In genomic region chr7:30913821-30914515, GRCh38 we compare ENCODE assay signal across 16 cellular contexts. TPM values are rescaled to one million over a fixed set of nuclear protein-coding genes. Genes with fewer than 3 reads are reported as not detected.
A peak's percentile ranks its signal among the peaks of the same experiment; 100 is the strongest.
DNase-seq lines count a peak whose midpoint lies in the region; ATAC-seq and TF ChIP-seq lines count a peak whose summit lies in the region.
"Had no signal": no experiment of that assay in that cellular context is flagged by ENCODE, and none has a peak within 500 bp of the region (broad histone marks: within the 10 kb centered on the region; RNA-seq: fewer than 3 reads in every experiment).

No MANE protein-coding gene starts in this region.

- CTCF ChIA-PET in IMR-90 (lab: Yijun Ruan, JAX) = interaction anchor here (1.5 kb wide), 1 partner anchor 25 kb away, joined by 6 read pairs; no protein-coding TSS in a partner anchor
- CTCF ChIA-PET in CD8-positive, alpha-beta T cell (lab: Charles Lee) = no interaction called here

- H2BK20ac ChIP-seq in IMR-90 (ENCODE audit: low read depth, low read length) = no peak overlapping the region

- H2BK12ac ChIP-seq in mesenchymal stem cell (ENCODE audit: low read length in 2 of 2) = peak overlapping the region in 1 of 2 experiments; percentile 16

- H3K18ac ChIP-seq in IMR-90 (ENCODE audit: low read depth, low read length) = no peak overlapping the region
- H3K18ac ChIP-seq in mesenchymal stem cell (ENCODE audit: low read depth in 1 of 2, low read length in 2 of 2) = no peak overlapping the region

- H3K36me3 Mint-ChIP-seq in endodermal cell (ENCODE audit: low read depth) = no peaks in the 10 kb centered on the region
- H3K36me3 Mint-ChIP-seq in CD8-positive, alpha-beta T cell = no peaks in the 10 kb centered on the region

- no peak overlapping the region for H3K14ac ChIP-seq in IMR-90 (replicated peaks; ENCODE audit: low read depth, low read length)
- no peak overlapping the region for H3K14ac ChIP-seq in mesenchymal stem cell (ENCODE audit: low read length in 2 of 2)

- H3K4me1 Mint-ChIP-seq in endodermal cell = peaks cover 22% of the 10 kb centered on the region
- no peaks in the 10 kb centered on the region for H3K4me1 Mint-ChIP-seq in CD8-positive, alpha-beta T cell (ENCODE audit: low read depth)

- ATAC-seq in IMR-90 (ENCODE audit: low read depth) (no peak), HG03039 (IDR thresholded peaks at IDR 0.05; ENCODE audit: unreplicated experiment) (no peak)
- no peak for ATAC-seq in CD8-positive, alpha-beta T cell
- ATAC-seq: HepG2 had no signal

- H2AK5ac ChIP-seq in IMR-90 (ENCODE audit: low read depth, low read length) (peak overlapping the region; percentile 79; the same call in 1 of the 2 replicates), mesenchymal stem cell (ENCODE audit: low read length, severe bottlenecking) (peak overlapping the region; percentile 33)

- no peak for TF ChIP-seq POLR2A in IMR-90 (IDR thresholded peaks at IDR 0.05; ENCODE audit: low read depth, low read length)
- no peak for TF ChIP-seq POLR2A in suprapubic skin (IDR thresholded peaks at IDR 0.05)

- H4K8ac ChIP-seq in IMR-90 (ENCODE audit: low read depth in 2 of 2, low read length in 2 of 2) = no peak overlapping the region
- no peak overlapping the region for H4K8ac ChIP-seq in mesenchymal stem cell (ENCODE audit: low read length)

- no peak overlapping the region for H2BK120ac ChIP-seq in IMR-90 (ENCODE audit: low read depth, low read length)
- no peak overlapping the region for H2BK120ac ChIP-seq in mesenchymal stem cell (ENCODE audit: low read depth, low read length)

- no peaks in the 10 kb centered on the region for H3K9me3 ChIP-seq in IMR-90 (ENCODE audit: control insufficient read depth, insufficient read depth, low read length)
- no peaks in the 10 kb centered on the region for H3K9me3 ChIP-seq in endodermal cell (ENCODE audit: control insufficient read depth, low read length)
- no peaks in the 10 kb centered on the region for H3K9me3 ChIP-seq in mesenchymal stem cell (ENCODE audit: control insufficient read depth, low read length)
- H3K9me3 ChIP-seq in suprapubic skin = no peaks in the 10 kb centered on the region
- H3K9me3 ChIP-seq in CD8-positive, alpha-beta T cell (ENCODE audit: low read length) = no peaks in the 10 kb centered on the region

- no peak for TF ChIP-seq EP300 in suprapubic skin (IDR thresholded peaks at IDR 0.05)

- intact Hi-C loops in IMR-90 (cut with micrococcal nuclease) = no loop called here
- intact Hi-C loops in CD8-positive, alpha-beta T cell (cut with DNase I, micrococcal nuclease) = no loop called here

- H3K36me3 ChIP-seq in IMR-90 (ENCODE audit: control insufficient read depth, insufficient read depth, low read length) (no peaks in the 10 kb centered on the region), endodermal cell (ENCODE audit: control insufficient read depth, insufficient read depth, low read length) (no peaks in the 10 kb centered on the region), mesenchymal stem cell (ENCODE audit: control insufficient read depth in 1 of 2, insufficient read depth in 2 of 2, low read depth in 1 of 2, low read length in 2 of 2) (peaks cover 0 to 8% of the 10 kb centered on the region in 2 experiments), suprapubic skin (no peaks in the 10 kb centered on the region)
- H3K36me3 ChIP-seq in CD8-positive, alpha-beta T cell (ENCODE audit: insufficient read depth, low read length) = no peaks in the 10 kb centered on the region

- H3K4me3 ChIP-seq in IMR-90 (ENCODE audit: insufficient read depth, low read depth, low read length) (no peak overlapping the region), endodermal cell (ENCODE audit: low read length) (no peak overlapping the region), mesenchymal stem cell (ENCODE audit: insufficient read depth in 1 of 2, low read depth in 1 of 2, low read length in 2 of 2) (peak overlapping the region; percentile 1 to 18), suprapubic skin (peak overlapping the region; percentile 36)
- H3K4me3 ChIP-seq in CD8-positive, alpha-beta T cell (ENCODE audit: low read depth, low read length) = no peak overlapping the region

- WGBS in IMR-90 (ENCODE audit: extremely low coverage in 2 of 2, insufficient read length in 1 of 2), 2 experiments = 95% methylated on average over 4 of the region's 16 CpGs; no CpG with 5 or more reads in 1 of the 2 experiments
- WGBS in endodermal cell (ENCODE audit: insufficient coverage in 1 of 2, insufficient read length in 1 of 2), 2 experiments = 80 to 90% methylated on average over 3 to 16 of the region's 16 CpGs
- 92% methylated on average over 14 of the region's 16 CpGs for WGBS in mesenchymal stem cell
- WGBS in suprapubic skin = 62% methylated on average over 10 of the region's 16 CpGs

- no peak for TF ChIP-seq RAD21 in IMR-90 (IDR thresholded peaks at IDR 0.05; ENCODE audit: low read length)

- dilution Hi-C loops in IMR-90 (cut with HindIII; ENCODE audit: low sequenced_read_pairs, unreplicated experiment) = no loop called here

- H3K9ac ChIP-seq in IMR-90 (ENCODE audit: low read depth, low read length) = no peak overlapping the region
- H3K9ac ChIP-seq in endodermal cell (ENCODE audit: extremely low read depth, low read length, poor library complexity, severe bottlenecking) = no peak overlapping the region
- H3K9ac ChIP-seq in mesenchymal stem cell (ENCODE audit: low read length) = peak overlapping the region; percentile 59

- H3K9me3 Mint-ChIP-seq in endodermal cell = no peaks in the 10 kb centered on the region
- H3K9me3 Mint-ChIP-seq in CD8-positive, alpha-beta T cell = no peaks in the 10 kb centered on the region

- H3K9me1 ChIP-seq in IMR-90 (ENCODE audit: insufficient read depth, low read length) = peaks cover 4% of the 10 kb centered on the region; the same call in 1 of the 2 replicates

- H3K27ac Mint-ChIP-seq in endodermal cell = no peak overlapping the region
- no peak overlapping the region for H3K27ac Mint-ChIP-seq in CD8-positive, alpha-beta T cell

- H3K27me3 Mint-ChIP-seq in endodermal cell (ENCODE audit: insufficient read depth) = no peaks in the 10 kb centered on the region
- H3K27me3 Mint-ChIP-seq in CD8-positive, alpha-beta T cell (ENCODE audit: low read depth) = no peaks in the 10 kb centered on the region

- POLR2A ChIA-PET in IMR-90 (lab: Charles Lee; ENCODE audit: unreplicated experiment) = no interaction called here
- POLR2A ChIA-PET in CD8-positive, alpha-beta T cell (lab: Charles Lee) = no interaction called here

- H2AFZ ChIP-seq in IMR-90 (replicated peaks; ENCODE audit: low read length, poor library complexity) (no peak overlapping the region), mesenchymal stem cell (ENCODE audit: low read depth, low read length) (no peak overlapping the region)

- H3K4me1 ChIP-seq in IMR-90 (ENCODE audit: control insufficient read depth, insufficient read depth, low read length) = 0 out of 2 replicates have a peak, but pooled peaks cover 2% of the 10 kb centered on the region
- peaks cover 11% of the 10 kb centered on the region for H3K4me1 ChIP-seq in endodermal cell (ENCODE audit: control insufficient read depth, insufficient read depth, low read length)
- H3K4me1 ChIP-seq in mesenchymal stem cell (ENCODE audit: control insufficient read depth, insufficient read depth, low read depth, low read length) = peaks cover 50% of the 10 kb centered on the region
- peaks cover 39% of the 10 kb centered on the region for H3K4me1 ChIP-seq in suprapubic skin
- no peaks in the 10 kb centered on the region for H3K4me1 ChIP-seq in CD8-positive, alpha-beta T cell (ENCODE audit: insufficient read depth, low read length)

- H2BK5ac ChIP-seq in IMR-90 (ENCODE audit: low read depth, low read length, poor library complexity, severe bottlenecking) (no peak overlapping the region), mesenchymal stem cell (ENCODE audit: low read depth, low read length, poor library complexity, severe bottlenecking) (no peak overlapping the region)

- no peaks in the 10 kb centered on the region for H4K20me1 ChIP-seq in IMR-90 (ENCODE audit: insufficient read depth, low read length)

- H3K4me3 Mint-ChIP-seq in endodermal cell = no peak overlapping the region
- no peak overlapping the region for H3K4me3 Mint-ChIP-seq in CD8-positive, alpha-beta T cell

- no peak overlapping the region for H4K5ac ChIP-seq in IMR-90 (ENCODE audit: low read depth, low read length)

- H4K91ac ChIP-seq in IMR-90 (ENCODE audit: insufficient read depth, low read depth, low read length) (no peak overlapping the region), mesenchymal stem cell (ENCODE audit: low read length) (no peak overlapping the region)

- 0 out of 2 replicates have a peak overlapping the region, but pooled peaks have one; percentile 1 for H3K4ac ChIP-seq in IMR-90 (ENCODE audit: low read depth, low read length)
- no peak overlapping the region for H3K4ac ChIP-seq in mesenchymal stem cell (ENCODE audit: low read depth in 1 of 2, low read length in 2 of 2)

- H2BK15ac ChIP-seq in IMR-90 (ENCODE audit: low read depth, low read length) = no peak overlapping the region
- H2BK15ac ChIP-seq in mesenchymal stem cell (ENCODE audit: low read depth, poor library complexity, severe bottlenecking) = peak overlapping the region; percentile 17

- H3K4me2 ChIP-seq in IMR-90 (ENCODE audit: low read depth, low read length) (no peak overlapping the region), mesenchymal stem cell (ENCODE audit: low read length, poor library complexity, severe bottlenecking) (no peak overlapping the region)

- H3K27me3 ChIP-seq in IMR-90 (ENCODE audit: control insufficient read depth, insufficient read depth, low read length) (peaks cover 3% of the 10 kb centered on the region; the same call in 1 of the 2 replicates), endodermal cell (ENCODE audit: control insufficient read depth, insufficient read depth, low read length, poor library complexity, severe bottlenecking) (no peaks in the 10 kb centered on the region), mesenchymal stem cell (ENCODE audit: control insufficient read depth in 1 of 2, insufficient read depth in 1 of 2, low read length in 2 of 2) (no peaks in the 10 kb centered on the region), suprapubic skin (no peaks in the 10 kb centered on the region)
- H3K27me3 ChIP-seq in CD8-positive, alpha-beta T cell (ENCODE audit: insufficient read depth, low read length) = no peaks in the 10 kb centered on the region

- TF ChIP-seq CTCF in IMR-90 (conservative IDR thresholded peaks at IDR 0.05; ENCODE audit: low read depth, low read length) (no peak), endodermal cell (conservative IDR thresholded peaks at IDR 0.05) (no peak), suprapubic skin (IDR thresholded peaks at IDR 0.05) (no peak)
- no peak for TF ChIP-seq CTCF in CD8-positive, alpha-beta T cell (IDR thresholded peaks at IDR 0.05)

- no TSS peak for BruUV-seq in IMR-90 (replicated peaks; lab: Mats Ljungman, UMichigan)

- in situ Hi-C loops in IMR-90 (cut with MboI; ENCODE audit: low sequenced_read_pairs) = no loop called here

- no peak overlapping the region for H2AK9ac ChIP-seq in IMR-90 (replicated peaks; ENCODE audit: low read depth, low read length, poor library complexity)

- H3K79me1 ChIP-seq in IMR-90 (ENCODE audit: low read depth in 1 of 2, low read length in 2 of 2) = no peaks in the 10 kb centered on the region
- no peaks in the 10 kb centered on the region for H3K79me1 ChIP-seq in mesenchymal stem cell (replicated peaks; ENCODE audit: low read length, poor library complexity, severe bottlenecking)

- H3K27ac ChIP-seq in IMR-90 (ENCODE audit: insufficient read depth, low read length) (no peak overlapping the region), endodermal cell (ENCODE audit: low read depth, low read length) (no peak overlapping the region), mesenchymal stem cell (ENCODE audit: low read length, poor library complexity, severe bottlenecking) (no peak overlapping the region), suprapubic skin (peak overlapping the region; percentile 18)
- no peak overlapping the region for H3K27ac ChIP-seq in CD8-positive, alpha-beta T cell (ENCODE audit: low read depth, low read length)

- no peak overlapping the region for H3K23ac ChIP-seq in IMR-90 (ENCODE audit: low read depth, low read length)
- H3K23ac ChIP-seq in mesenchymal stem cell (ENCODE audit: low read length in 2 of 2) = no peak overlapping the region

- DNase-seq in IMR-90 = no peak
- peak; percentile 44 for DNase-seq in endodermal cell
- DNase-seq in mesenchymal stem cell = no peak
- DNase-seq in suprapubic skin (ENCODE audit: low spot score in 2 of 2) = no peak
- no peak for DNase-seq in CD8-positive, alpha-beta T cell
- no peak for DNase-seq in NCI-H345 treated with DMSO at 0.1 percent for 48 hours (lab: John Stamatoyannopoulos, UW; ENCODE audit: unreplicated experiment)
- no peak for DNase-seq in occipital lobe (lab: John Stamatoyannopoulos, UW)
- DNase-seq: AML-193; DND-41; islet precursor cell; NCI-H2171 treated with DMSO at 0.1 percent for 48 hours; stimulated activated CD4-positive, alpha-beta T cell treated with anti-CD3 and anti-CD28 coated beads, Interleukin-12 subunit alpha, Interleukin-12 subunit beta, amount 100 ng/mL, for 4 hours had no signal

- H3K56ac ChIP-seq in IMR-90 (ENCODE audit: extremely low read depth, insufficient read depth, low read length) = no peak overlapping the region

RNA-seq across cellular contexts. Expression of gene AQP1, which starts 2.3 kb away (rescaled TPM):
- total RNA-seq in IMR-90 (2012; rRNA removed) = 0.18 and 0.28 TPM in 2 replicates
- 0.39 and 0.55 TPM in 2 replicates for polyA plus RNA-seq in IMR-90 (2012; rRNA removed)
- 0.18 and 0.30 TPM in 2 replicates for polyA plus RNA-seq in IMR-90 (2012; cell fraction: cytosol; rRNA removed)
- 0.87 and 1.2 TPM in 2 replicates for polyA plus RNA-seq in IMR-90 (2012; cell fraction: nucleus; rRNA removed; ENCODE audit: low replicate concordance)
- under 1 TPM; 0.26 to 0.91 TPM for total RNA-seq in endodermal cell
- polyA plus RNA-seq in endodermal cell (2013, experiment 1 of 2) = 1.3 TPM
- 1.3 TPM for polyA plus RNA-seq in endodermal cell (2013, experiment 2 of 2)
- polyA plus RNA-seq in mesenchymal stem cell (2013, experiment 1 of 2) = 1.0 TPM
- polyA plus RNA-seq in mesenchymal stem cell (2013, experiment 2 of 2) = 0.86 TPM
- 100 to 1,000 TPM in 3 of 4 donors, 10 to 100 TPM in 1; 92.1 to 139 (median 110) TPM for total RNA-seq in suprapubic skin
- total RNA-seq in CD8-positive, alpha-beta T cell = under 1 TPM in 1 of 2 experiments, not detected in 1; 0.39 TPM
- 0.31 TPM for total RNA-seq in occipital lobe
- total RNA-seq: HepG2 had no signal
- polyA plus RNA-seq: HepG2 had no signal

RNA-seq across cellular contexts. Expression of gene GHRHR, which starts 49.8 kb away (rescaled TPM):
- total RNA-seq in IMR-90 (2012; rRNA removed) (not detected in 2 replicates), endodermal cell (not detected), suprapubic skin (1 to 10 TPM in 1 of 4 donors, not detected in 3; 1.5 TPM), occipital lobe (not detected)
- polyA plus RNA-seq in IMR-90 (2012; rRNA removed) = not detected in 2 replicates
- not detected in 2 replicates for polyA plus RNA-seq in IMR-90 (2012; cell fraction: cytosol; rRNA removed)
- polyA plus RNA-seq in IMR-90 (2012; cell fraction: nucleus; rRNA removed; ENCODE audit: low replicate concordance) = not detected in 2 replicates
- not detected for polyA plus RNA-seq in endodermal cell (2013, experiment 1 of 2)
- polyA plus RNA-seq in endodermal cell (2013, experiment 2 of 2) = not detected
- not detected for polyA plus RNA-seq in mesenchymal stem cell (2013, experiment 1 of 2)
- not detected for polyA plus RNA-seq in mesenchymal stem cell (2013, experiment 2 of 2)
- total RNA-seq in CD8-positive, alpha-beta T cell = not detected
- total RNA-seq: HepG2, ureter had no signal
- polyA plus RNA-seq: HepG2, neural cell had no signal

Comparison
In these comparisons a context has a peak if more than half of its experiments do, and no peak if none do; other contexts are left out.
1. H3K4me3 ChIP-seq: peak in mesenchymal stem cell (2 of 2) and suprapubic skin (single experiment); none in IMR-90 (single experiment), endodermal cell (single experiment) and CD8-positive, alpha-beta T cell (single experiment).
2. RNA of gene AQP1, which starts 2.3 kb away (total RNA-seq): 92.1 to 139 TPM in suprapubic skin; 0.26 to 0.91 TPM in endodermal cell, 0.39 TPM in CD8-positive, alpha-beta T cell, 0.31 TPM in occipital lobe (single experiment) and 0.18 to 0.28 TPM in IMR-90; every median in the first group is over 10 times any median in the second.